Comparison of ENCODE assay signal across 21 cellular contexts in genomic region chr5:142883025-142883424, GRCh38.
DNase-seq lines count a peak whose midpoint lies in the region; ATAC-seq, FAIRE-seq and TF ChIP-seq lines count a peak whose summit lies in the region.
"Had no signal": no experiment of that assay in that cellular context is flagged by ENCODE, and none has a peak within 500 bp of the region (broad histone marks: within the 10 kb centered on the region; RNA-seq: fewer than 3 reads in every experiment).

No MANE protein-coding gene starts in this region.

- H3K4me1 ChIP-seq in liver (ENCODE audit: control insufficient read depth in 4 of 4, insufficient read depth in 4 of 4, low read length in 3 of 4) (peaks cover 0 to 5% (median 2%) of the 10 kb centered on the region in 4 donors), HepG2 (ENCODE audit: insufficient read depth, low read length) (0 out of 2 replicates have a peak, but pooled peaks cover 7% of the 10 kb centered on the region), fibroblast of lung (ENCODE audit: control insufficient read depth, extremely low read depth, insufficient read depth, low read length) (peaks cover 15% of the 10 kb centered on the region), right lobe of liver (peaks cover 0 to 7% (median 0%) of the 10 kb centered on the region in 4 donors), kidney (ENCODE audit: control insufficient read depth in 1 of 2, insufficient read depth in 1 of 2, low read depth in 1 of 2, low read length in 2 of 2) (peaks cover 0 to 9% of the 10 kb centered on the region in 2 donors), Caco-2 (peaks cover 26% of the 10 kb centered on the region)

- no peaks in the 10 kb centered on the region for H3K36me3 ChIP-seq in liver (ENCODE audit: control insufficient read depth in 4 of 4, insufficient read depth in 3 of 4, low read depth in 1 of 4, low read length in 3 of 4)
- peaks cover 5 to 34% of the 10 kb centered on the region in 2 experiments for H3K36me3 ChIP-seq in HepG2 (replicated peaks in 1 of 2; ENCODE audit: control insufficient read depth in 1 of 2, insufficient read depth in 2 of 2, low read length in 2 of 2)
- no peaks in the 10 kb centered on the region for H3K36me3 ChIP-seq in fibroblast of lung (ENCODE audit: control insufficient read depth, insufficient read depth, low read length)
- no peaks in the 10 kb centered on the region for H3K36me3 ChIP-seq in right lobe of liver
- H3K36me3 ChIP-seq in kidney (ENCODE audit: control insufficient read depth in 1 of 2, insufficient read depth in 2 of 2, low read length in 2 of 2), result no peaks in the 10 kb centered on the region
- H3K36me3 ChIP-seq in Caco-2 (ENCODE audit: control insufficient read depth, insufficient read depth, low read length), result peaks cover 2% of the 10 kb centered on the region

- no peaks in the 10 kb centered on the region for H3K9me3 Mint-ChIP-seq in Caco-2 (ENCODE audit: unreplicated experiment)
- H3K9me3 Mint-ChIP-seq: CD4-positive, alpha-beta memory T cell; immature natural killer cell; stimulated activated naive CD8-positive, alpha-beta T cell treated with anti-CD3 and anti-CD28 coated beads, Interleukin-15, Interleukin-2, amounts not matched to agents 100 ng/mL and 50 ng/mL, for 24 hours had no signal

- POLR2A ChIA-PET in HepG2 (lab: Yijun Ruan, JAX), result no interaction called here
- POLR2A ChIA-PET in Caco-2 (lab: Charles Lee), result no interaction called here

- peaks cover 15% of the 10 kb centered on the region for H3K4me1 Mint-ChIP-seq in Caco-2 (ENCODE audit: low read depth, unreplicated experiment)

- H3K27me3 ChIP-seq in liver (ENCODE audit: control insufficient read depth in 4 of 4, insufficient read depth in 4 of 4, low read length in 3 of 4), result no peaks in the 10 kb centered on the region
- no peaks in the 10 kb centered on the region for H3K27me3 ChIP-seq in HepG2 (ENCODE audit: control insufficient read depth in 1 of 2, insufficient read depth in 2 of 2, low read length in 2 of 2)
- no peaks in the 10 kb centered on the region for H3K27me3 ChIP-seq in fibroblast of lung (ENCODE audit: control insufficient read depth, insufficient read depth, low read length)
- no peaks in the 10 kb centered on the region for H3K27me3 ChIP-seq in right lobe of liver
- no peaks in the 10 kb centered on the region for H3K27me3 ChIP-seq in Caco-2 (replicated peaks; ENCODE audit: control insufficient read depth, insufficient read depth, low read length)

- BruUV-seq in HepG2 (replicated peaks; lab: Mats Ljungman, UMichigan), result no TSS peak
- BruUV-seq in Caco-2 (replicated peaks; lab: Mats Ljungman, UMichigan), result no TSS peak

- peaks cover 59% of the 10 kb centered on the region for H3K36me3 Mint-ChIP-seq in Caco-2 (ENCODE audit: insufficient read depth, unreplicated experiment)

- H3K79me2 ChIP-seq in HepG2 (ENCODE audit: insufficient read depth, low read length) (no peaks in the 10 kb centered on the region), fibroblast of lung (ENCODE audit: control insufficient read depth, insufficient read depth, low read length) (no peaks in the 10 kb centered on the region)

- TF ChIP-seq RAD21 in liver (IDR thresholded peaks at IDR 0.05), result no peak
- no peak for TF ChIP-seq RAD21 in HepG2 (CRISPR knock-in tag; IDR thresholded peaks at IDR 0.05)

- FAIRE-seq in HepG2 (lab: Jason Lieb, UNC) (no peak), kidney (lab: Jason Lieb, UNC) (no peak)

- H4K20me1 ChIP-seq in HepG2 (ENCODE audit: insufficient read depth, low read length) (no peaks in the 10 kb centered on the region), fibroblast of lung (ENCODE audit: control insufficient read depth, extremely low read depth, insufficient read depth, low read length) (no peaks in the 10 kb centered on the region)

- H3K4me2 ChIP-seq in HepG2 (ENCODE audit: low read depth, low read length), result no peak overlapping the region
- no peak overlapping the region for H3K4me2 ChIP-seq in fibroblast of lung (ENCODE audit: extremely low read depth, insufficient read depth, low read length)

- CTCF ChIA-PET in HepG2 (lab: Yijun Ruan, JAX; ENCODE audit: low intra/inter-chr PET ratio, low total read pairs), result no interaction called here
- CTCF ChIA-PET in Caco-2 (lab: Charles Lee), result interaction anchor here (0.6 to 4.8 kb wide), 6 partner anchors 8 to 331 kb away, joined by 3 to 18 read pairs (median 4); no protein-coding TSS in a partner anchor

- intact Hi-C loops in HepG2 (cut with micrococcal nuclease; ENCODE audit: unreplicated experiment), result no loop called here
- intact Hi-C loops in right lobe of liver (cut with DNase I), result loop anchor here (5.0 kb wide), 2 partner anchors 161 to 166 kb away; no protein-coding TSS in a partner anchor
- intact Hi-C loops in kidney (cut with DNase I), result no loop called here
- intact Hi-C loops in Caco-2 (cut with micrococcal nuclease; ENCODE audit: unreplicated experiment), result no loop called here

- WGBS in liver, result 67% methylated on average over 2 of the region's 2 CpGs
- WGBS in HepG2 (ENCODE audit: low lambda C conversion rate), result 86% methylated on average over 2 of the region's 2 CpGs
- WGBS in right lobe of liver (ENCODE audit: insufficient coverage, low coverage, low lambda C conversion rate, missing lambda C conversion rate), result 54% methylated on average over 2 of the region's 2 CpGs

- no peak overlapping the region for H3K4me3 Mint-ChIP-seq in Caco-2 (ENCODE audit: unreplicated experiment)
- H3K4me3 Mint-ChIP-seq: CD4-positive, alpha-beta memory T cell; immature natural killer cell; stimulated activated naive CD8-positive, alpha-beta T cell treated with anti-CD3 and anti-CD28 coated beads, Interleukin-15, Interleukin-2, amounts not matched to agents 100 ng/mL and 50 ng/mL, for 24 hours had no signal

- H3K27me3 Mint-ChIP-seq in Caco-2 (ENCODE audit: insufficient read depth, unreplicated experiment), result no peaks in the 10 kb centered on the region
- H3K27me3 Mint-ChIP-seq: CD4-positive, alpha-beta memory T cell; stimulated activated naive CD8-positive, alpha-beta T cell treated with anti-CD3 and anti-CD28 coated beads, Interleukin-15, Interleukin-2, amounts not matched to agents 100 ng/mL and 50 ng/mL, for 24 hours had no signal

- in situ Hi-C loops in HepG2 (cut with HindIII; ENCODE audit: extremely low pct_ligation_motif_present, low pct_unique_long_range_greater_than_20kb), result loop anchor here (5.0 kb wide), 1 partner anchor 136 kb away; no protein-coding TSS in a partner anchor
- in situ Hi-C loops in GM13977 (cut with MboI; ENCODE audit: low pct_unique_long_range_greater_than_20kb, low sequenced_read_pairs, unreplicated experiment), result no loop called here

- no peak overlapping the region for H3K27ac Mint-ChIP-seq in Caco-2 (ENCODE audit: unreplicated experiment)
- H3K27ac Mint-ChIP-seq: stimulated activated naive CD8-positive, alpha-beta T cell treated with anti-CD3 and anti-CD28 coated beads, Interleukin-15, Interleukin-2, amounts not matched to agents 100 ng/mL and 50 ng/mL, for 24 hours had no signal

- no peak for TF ChIP-seq CTCF in liver (IDR thresholded peaks at IDR 0.05; ENCODE audit: low read depth, low read length, missing input control)
- TF ChIP-seq CTCF in HepG2 (CRISPR knock-in tag; IDR thresholded peaks at IDR 0.05), result no peak
- TF ChIP-seq CTCF in fibroblast of lung (conservative IDR thresholded peaks at IDR 0.05 in 1 of 2, IDR thresholded peaks at IDR 0.05 in 1 of 2; ENCODE audit: low read depth in 1 of 2, low read length in 2 of 2), result no peak
- no peak for TF ChIP-seq CTCF in right lobe of liver (IDR thresholded peaks at IDR 0.05)
- TF ChIP-seq CTCF in GM13977 (IDR thresholded peaks at IDR 0.05; ENCODE audit: extremely low read depth, insufficient read depth, missing control alignments), result no peak
- no peak for TF ChIP-seq CTCF in kidney (IDR thresholded peaks at IDR 0.05; ENCODE audit: borderline replicate concordance, extremely low read depth, insufficient read depth)
- no peak for TF ChIP-seq CTCF in Caco-2 (IDR thresholded peaks at IDR 0.05; ENCODE audit: insufficient read depth in 1 of 2, low read depth in 1 of 2, low read length in 1 of 2, severe bottlenecking in 1 of 2, unreplicated experiment in 1 of 2)

- TF ChIP-seq POLR2A in HepG2 (IDR thresholded peaks at IDR 0.05; ENCODE audit: insufficient read depth in 1 of 2, low read depth in 2 of 2, low read length in 2 of 2), result no peak
- TF ChIP-seq POLR2A in right lobe of liver (IDR thresholded peaks at IDR 0.05), result no peak

- no peak overlapping the region for H3K9ac ChIP-seq in liver (ENCODE audit: low read depth in 1 of 2, low read length in 2 of 2)
- no peak overlapping the region for H3K9ac ChIP-seq in HepG2 (ENCODE audit: insufficient read depth, low read depth, low read length)
- H3K9ac ChIP-seq in fibroblast of lung (ENCODE audit: insufficient read depth, low read length), result no peak overlapping the region
- no peak overlapping the region for H3K9ac ChIP-seq in kidney (ENCODE audit: low read length in 2 of 2)

- DNase-seq in HepG2 (ENCODE audit: low spot score) (no peak), fibroblast of lung (ENCODE audit: low read depth in 2 of 2) (peak; percentile 60 to 76), right lobe of liver (no peak), GM13977 (ENCODE audit: low spot score) (no peak), kidney (no peak), Caco-2 (no peak), DMS 273 (lab: John Stamatoyannopoulos, UW; ENCODE audit: unreplicated experiment) (no peak)
- DNase-seq: 8988T; activated CD8-positive, alpha-beta memory T cell treated with anti-CD3 and anti-CD28 coated beads for 24 hours; activated effector memory CD4-positive, alpha-beta T cell treated with Interleukin-2 at 50 U/mL for 16 hours; anterior cingulate cortex; CD4-positive, alpha-beta memory T cell; GDM1; immature natural killer cell; NCI-H1694 treated with DMSO at 0.1 percent for 48 hours; NCI-H524; OCI-M1 had no signal

- no peak overlapping the region for H2AFZ ChIP-seq in HepG2 (ENCODE audit: low read length)
- H2AFZ ChIP-seq in fibroblast of lung (ENCODE audit: low read length), result no peak overlapping the region

- no peak overlapping the region for H3K4me3 ChIP-seq in liver (ENCODE audit: low read depth in 1 of 3, low read length in 3 of 3)
- no peak overlapping the region for H3K4me3 ChIP-seq in HepG2 (replicated peaks in 1 of 3; ENCODE audit: insufficient read depth in 1 of 3, low read depth in 2 of 3, low read length in 3 of 3)
- H3K4me3 ChIP-seq in fibroblast of lung (replicated peaks in 1 of 4; ENCODE audit: control extremely low read depth in 1 of 4, insufficient read depth in 1 of 4, low read depth in 3 of 4, low read length in 4 of 4), result no peak overlapping the region
- no peak overlapping the region for H3K4me3 ChIP-seq in right lobe of liver
- no peak overlapping the region for H3K4me3 ChIP-seq in kidney (ENCODE audit: low read length in 2 of 2)
- H3K4me3 ChIP-seq in Caco-2 (ENCODE audit: low read depth, low read length), result no peak overlapping the region
- H3K4me3 ChIP-seq: SK-N-MC had no signal

- no peaks in the 10 kb centered on the region for H3K9me3 ChIP-seq in liver (ENCODE audit: control insufficient read depth in 4 of 4, low read length in 3 of 4)
- H3K9me3 ChIP-seq in HepG2 (ENCODE audit: low read length), result no peaks in the 10 kb centered on the region
- H3K9me3 ChIP-seq in fibroblast of lung (ENCODE audit: control insufficient read depth, insufficient read depth, low read depth, low read length), result no peaks in the 10 kb centered on the region
- H3K9me3 ChIP-seq in right lobe of liver, result no peaks in the 10 kb centered on the region
- H3K9me3 ChIP-seq in kidney (ENCODE audit: control insufficient read depth in 1 of 2, low read length in 2 of 2), result no peaks in the 10 kb centered on the region
- no peaks in the 10 kb centered on the region for H3K9me3 ChIP-seq in Caco-2

- H3K27ac ChIP-seq in liver (ENCODE audit: low read depth in 1 of 2, low read length in 2 of 2), result peak overlapping the region in 1 of 2 donors; percentile 8
- H3K27ac ChIP-seq in HepG2 (ENCODE audit: extremely low read length, insufficient read depth, low read length), result no peak overlapping the region
- no peak overlapping the region for H3K27ac ChIP-seq in fibroblast of lung (ENCODE audit: insufficient read depth, low read length)
- no peak overlapping the region for H3K27ac ChIP-seq in right lobe of liver
- H3K27ac ChIP-seq in kidney (ENCODE audit: low read depth in 2 of 2, low read length in 2 of 2), result no peak overlapping the region
- H3K27ac ChIP-seq: SK-N-MC, VCaP had no signal

- TF ChIP-seq EP300 in HepG2 (IDR thresholded peaks at IDR 0.05; ENCODE audit: low read depth in 2 of 2, low read length in 2 of 2), result no peak
- TF ChIP-seq EP300 in HepG2 (CRISPR knock-in tag; IDR thresholded peaks at IDR 0.05; ENCODE audit: borderline replicate concordance), result no peak

- no peak for ATAC-seq in HepG2
- peak; percentile 38 to 69 (median 54) for ATAC-seq in right lobe of liver

Comparison
In these comparisons a context has a peak if more than half of its experiments do, and no peak if none do; other contexts are left out.
1. intact Hi-C loops: an anchor here in right lobe of liver (5.0 kb wide); none called in HepG2, kidney and Caco-2.
2. DNase-seq: peak in fibroblast of lung (2 of 2); none in HepG2 (single experiment), right lobe of liver (0 of 3), GM13977 (single experiment), kidney (single experiment), Caco-2 (0 of 2) and DMS 273 (single experiment).